Comparison of ENCODE assay signal across 9 cellular contexts in genomic region chr11:57116654-57117053, GRCh38.
DNase-seq lines count a peak whose midpoint lies in the region; ATAC-seq and TF ChIP-seq lines count a peak whose summit lies in the region.
"Had no signal": no experiment of that assay in that cellular context is flagged by ENCODE, and none has a peak within 500 bp of the region (broad histone marks: within the 10 kb centered on the region; RNA-seq: fewer than 3 reads in every experiment).

No MANE protein-coding gene starts in this region.

- peaks cover 9% of the 10 kb centered on the region for H3K27me3 Mint-ChIP-seq in stimulated activated naive CD8-positive, alpha-beta T cell treated with anti-CD3 and anti-CD28 coated beads, Interleukin-15, amount 100 ng/mL, for 72 hours
- peaks cover 0 to 11% of the 10 kb centered on the region in 2 donors for H3K27me3 Mint-ChIP-seq in T-cell

- peak; percentile 30 for TF ChIP-seq CTCF in WI38 (IDR thresholded peaks at IDR 0.05; ENCODE audit: low read depth, low read length)

- DNase-seq in COLO829 (ENCODE audit: low spot score) (peak; percentile 65), M059J (ENCODE audit: low read depth) (peak; percentile 53), right cardiac atrium (peak in 1 of 3 donors; percentile 68), T-cell (no peak), epidermal melanocyte (ENCODE audit: insufficient read length, low spot score) (no peak)
- peak; percentile 3 to 17 for DNase-seq in stimulated activated naive CD8-positive, alpha-beta T cell treated with anti-CD3 and anti-CD28 coated beads, Interleukin-15, amount 100 ng/mL, for 72 hours

- POLR2A ChIA-PET in T-cell (lab: Charles Lee): no interaction called here

- no peaks in the 10 kb centered on the region for H3K4me1 ChIP-seq in right cardiac atrium (ENCODE audit: control insufficient read depth, insufficient read depth, low read length)

- H3K4me1 Mint-ChIP-seq in stimulated activated naive CD8-positive, alpha-beta T cell treated with anti-CD3 and anti-CD28 coated beads, Interleukin-15, amount 100 ng/mL, for 72 hours: no peaks in the 10 kb centered on the region
- H3K4me1 Mint-ChIP-seq in T-cell: no peaks in the 10 kb centered on the region

- WGBS in right cardiac atrium: 66% methylated on average over 5 of the region's 5 CpGs

- no peak overlapping the region for H3K4me3 ChIP-seq in WI38 (ENCODE audit: low read depth, low read length)
- no peak overlapping the region for H3K4me3 ChIP-seq in right cardiac atrium (ENCODE audit: low read length)

- H3K27ac Mint-ChIP-seq in stimulated activated naive CD8-positive, alpha-beta T cell treated with anti-CD3 and anti-CD28 coated beads, Interleukin-15, amount 100 ng/mL, for 72 hours: no peak overlapping the region
- no peak overlapping the region for H3K27ac Mint-ChIP-seq in T-cell
- H3K27ac Mint-ChIP-seq: T-helper 1 cell treated with Interleukin-12 subunit alpha and Interleukin-12 subunit beta and Interleukin-4 antibody, amounts not matched to agents 30 μg/mL and 1 μg/mL, for 36 hours had no signal

- H3K36me3 Mint-ChIP-seq in T-cell: no peaks in the 10 kb centered on the region

- intact Hi-C loops in right cardiac atrium (cut with DNase I): loop anchor here in 3 of 4 donors (5.0 to 10.0 kb wide), 2 partner anchors 131 to 272 kb away; no protein-coding TSS in a partner anchor

- no peaks in the 10 kb centered on the region for H3K9me3 ChIP-seq in right cardiac atrium (ENCODE audit: control insufficient read depth, low read length)

- no peaks in the 10 kb centered on the region for H3K9me3 Mint-ChIP-seq in stimulated activated naive CD8-positive, alpha-beta T cell treated with anti-CD3 and anti-CD28 coated beads, Interleukin-15, amount 100 ng/mL, for 72 hours
- H3K9me3 Mint-ChIP-seq in T-cell: no peaks in the 10 kb centered on the region
- H3K9me3 Mint-ChIP-seq: T-helper 1 cell treated with Interleukin-12 subunit alpha and Interleukin-12 subunit beta and Interleukin-4 antibody, amounts not matched to agents 30 μg/mL and 1 μg/mL, for 36 hours had no signal

- no peak overlapping the region for H3K4me3 Mint-ChIP-seq in stimulated activated naive CD8-positive, alpha-beta T cell treated with anti-CD3 and anti-CD28 coated beads, Interleukin-15, amount 100 ng/mL, for 72 hours
- no peak overlapping the region for H3K4me3 Mint-ChIP-seq in T-cell
- H3K4me3 Mint-ChIP-seq: T-helper 1 cell treated with Interleukin-12 subunit alpha and Interleukin-12 subunit beta and Interleukin-4 antibody, amounts not matched to agents 30 μg/mL and 1 μg/mL, for 36 hours had no signal

- ATAC-seq in GM19043 (IDR thresholded peaks at IDR 0.05; ENCODE audit: low read depth, unreplicated experiment) (peak; percentile 53), right cardiac atrium (peak; percentile 36 to 56), T-cell (replicated peaks in 1 of 4) (no peak)
- peak; percentile 54 for ATAC-seq in stimulated activated naive CD8-positive, alpha-beta T cell treated with anti-CD3 and anti-CD28 coated beads, Interleukin-15, amount 100 ng/mL, for 72 hours

- no peak overlapping the region for H3K27ac ChIP-seq in right cardiac atrium (ENCODE audit: low read length)

- H3K27me3 ChIP-seq in right cardiac atrium (ENCODE audit: control insufficient read depth, insufficient read depth): no peaks in the 10 kb centered on the region

- CTCF ChIA-PET in T-cell (lab: Charles Lee): no interaction called here

Comparison
In these comparisons a context has a peak if more than half of its experiments do, and no peak if none do; other contexts are left out.
1. DNase-seq: peak in COLO829 (single experiment), M059J (single experiment) and stimulated activated naive CD8-positive, alpha-beta T cell treated with anti-CD3 and anti-CD28 coated beads, Interleukin-15, amount 100 ng/mL, for 72 hours (2 of 2); none in T-cell (0 of 34) and epidermal melanocyte (single experiment).
2. ATAC-seq: peak in GM19043 (single experiment), right cardiac atrium (2 of 2) and stimulated activated naive CD8-positive, alpha-beta T cell treated with anti-CD3 and anti-CD28 coated beads, Interleukin-15, amount 100 ng/mL, for 72 hours (single experiment); none in T-cell (0 of 4).